2 cellular contexts compared by ENCODE assay signal in genomic region chr6:77094821-77095220, GRCh38.
TF ChIP-seq lines count a peak whose summit lies in the region.

No MANE protein-coding gene starts in this region.

TF ChIP-seq in liver, 16 proteins besides CTCF, POLR2A, EP300 and RAD21:
- TF ChIP-seq HNF4A (conservative IDR thresholded peaks at IDR 0.05) (peak; percentile 19 to 73), RXRA (IDR thresholded peaks at IDR 0.05) (peak in 1 of 2 donors; percentile 13), FOXA2 (IDR thresholded peaks at IDR 0.05) (no peak)
TF ChIP-seq in liver: peak in this region for 2.

TF ChIP-seq in HepG2, 621 proteins besides CTCF, POLR2A, EP300 and RAD21:
- TF ChIP-seq JUN (CRISPR knock-in tag; IDR thresholded peaks at IDR 0.05) (no peak), TAF15 (IDR thresholded peaks at IDR 0.05; ENCODE audit: low read depth, low read length, poor library complexity, severe bottlenecking) (no peak), CAMTA2 (CRISPR knock-in tag; IDR thresholded peaks at IDR 0.05; ENCODE audit: borderline replicate concordance) (no peak), BCLAF1 (IDR thresholded peaks at IDR 0.05) (no peak), XRCC5 (optimal IDR thresholded peaks at IDR 0.05; ENCODE audit: low read length) (no peak), ZNF557 (CRISPR knock-in tag; IDR thresholded peaks at IDR 0.05) (no peak), HNF1A (IDR thresholded peaks at IDR 0.05; ENCODE audit: low read depth) (no peak), HNF1A (CRISPR knock-in tag; IDR thresholded peaks at IDR 0.05; ENCODE audit: borderline replicate concordance) (no peak), FOXK1 (CRISPR knock-in tag; IDR thresholded peaks at IDR 0.05; ENCODE audit: borderline replicate concordance, low read depth) (no peak), CHD4 (IDR thresholded peaks at IDR 0.05; ENCODE audit: borderline replicate concordance, low read length) (no peak), NR3C1 (CRISPR knock-in tag; IDR thresholded peaks at IDR 0.05) (no peak), TIGD3 (CRISPR knock-in tag; IDR thresholded peaks at IDR 0.05; ENCODE audit: borderline replicate concordance) (no peak), KLF12 (CRISPR knock-in tag; IDR thresholded peaks at IDR 0.05; ENCODE audit: borderline replicate concordance) (no peak), NCOA1 (CRISPR knock-in tag; IDR thresholded peaks at IDR 0.05) (no peak), MAFF (IDR thresholded peaks at IDR 0.05; ENCODE audit: low read depth, low read length) (no peak), SAFB2 (CRISPR knock-in tag; IDR thresholded peaks at IDR 0.05; ENCODE audit: borderline replicate concordance, low read depth) (no peak), ZSCAN29 (CRISPR knock-in tag; conservative IDR thresholded peaks at IDR 0.05) (no peak), RBFOX2 (IDR thresholded peaks at IDR 0.05; ENCODE audit: low read depth, low read length) (no peak), ZNF670 (CRISPR knock-in tag; IDR thresholded peaks at IDR 0.05; ENCODE audit: borderline replicate concordance) (no peak), AGO1 (IDR thresholded peaks at IDR 0.05; ENCODE audit: low read depth, low read length, poor library complexity, severe bottlenecking) (no peak)
TF ChIP-seq in HepG2: peak in this region for 0.
